In the genomic region with DNA sequence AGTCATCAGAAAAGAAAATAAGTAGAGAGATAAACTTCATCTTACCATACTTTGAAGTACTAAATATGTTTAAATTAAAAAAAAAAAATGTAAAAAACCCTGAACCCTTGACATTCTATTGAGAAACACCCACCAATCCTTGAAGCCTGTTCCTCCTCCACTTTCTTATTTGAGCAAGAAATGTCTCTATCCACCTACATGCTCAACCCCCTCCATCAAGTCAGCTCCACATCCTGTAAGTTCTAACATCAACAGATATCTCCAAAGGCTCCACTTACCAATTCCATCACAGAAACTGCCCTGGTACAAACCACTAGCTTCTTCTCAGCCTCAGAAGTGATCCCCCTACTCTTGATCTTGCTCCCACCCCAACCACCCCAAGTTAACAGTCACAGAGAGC, we compare ENCODE assay signal across 8 cellular contexts.
"Had no signal": no experiment of that assay in that cellular context is flagged by ENCODE, and none has a peak within 500 bp of the region (broad histone marks: within the 10 kb centered on the region; RNA-seq: fewer than 3 reads in every experiment).

No MANE protein-coding gene starts in this region.

- H3K36me3 ChIP-seq: HAP-1 had no signal

- ATAC-seq: HCT116, K562 had no signal

- H3K4me1 ChIP-seq: HAP-1 had no signal

- H3K27ac ChIP-seq: HL-60 had no signal

- H3K9me3 ChIP-seq: HAP-1 had no signal

- H3K4me3 ChIP-seq: HAP-1, K562 had no signal

- DNase-seq: GOT3, H7, IMR-90, KG1 had no signal
